8 cellular contexts compared by ENCODE assay signal in the genomic region with DNA sequence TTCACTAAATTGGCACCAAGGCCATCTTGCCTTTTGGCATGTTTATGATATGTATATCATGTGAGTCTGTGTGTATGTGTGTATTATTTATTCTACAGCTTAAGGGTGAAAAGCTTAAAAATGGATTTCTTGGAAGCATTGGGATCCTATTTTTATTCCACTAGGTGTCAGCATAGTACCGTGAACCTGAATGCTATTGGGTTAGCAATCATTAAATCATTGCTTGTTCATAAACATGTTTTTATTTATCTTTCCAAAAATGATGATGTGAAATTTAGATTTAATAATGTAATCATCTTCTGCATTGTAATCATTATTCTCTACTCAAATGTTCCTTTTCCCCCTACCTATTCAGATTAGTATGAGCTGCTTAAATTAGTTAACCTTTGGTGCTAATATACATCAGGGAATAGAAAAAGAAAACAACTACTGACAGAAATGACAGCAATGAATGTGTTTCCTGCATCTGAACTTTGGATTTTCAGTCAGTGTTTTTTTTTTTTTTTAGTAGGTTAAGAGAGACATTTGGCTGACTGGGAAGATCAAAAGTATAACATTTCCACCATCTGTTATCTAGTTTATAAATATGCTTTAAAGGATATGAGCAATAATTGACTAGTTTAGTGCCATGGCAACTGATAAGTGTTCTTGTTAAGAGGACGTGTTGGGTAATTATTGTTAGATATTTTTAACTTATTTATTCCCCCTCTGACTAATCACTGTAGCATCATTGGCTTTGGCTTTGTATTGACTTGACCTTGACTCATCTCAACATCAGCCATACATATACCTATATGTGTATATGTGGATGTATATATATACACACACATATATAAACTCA. TPM values are rescaled to one million over a fixed set of nuclear protein-coding genes. Genes with fewer than 3 reads are reported as not detected.
DNase-seq lines count a peak whose midpoint lies in the region; ATAC-seq and TF ChIP-seq lines count a peak whose summit lies in the region.

No MANE protein-coding gene starts in this region.

- H3K27ac ChIP-seq in A673 (ENCODE audit: low read depth, low read length, poor library complexity, severe bottlenecking) = no peak overlapping the region
- no peak overlapping the region for H3K27ac ChIP-seq in Peyer's patch

- TF ChIP-seq CTCF in A673 (conservative IDR thresholded peaks at IDR 0.05; ENCODE audit: low read depth, low read length) (peak; percentile 79), Peyer's patch (IDR thresholded peaks at IDR 0.05) (peak in 4 of 6 experiments; percentile 42 to 66 (median 60)), progenitor cell of endocrine pancreas (IDR thresholded peaks at IDR 0.05; ENCODE audit: unreplicated experiment) (peak; percentile 86)

- H3K27ac Mint-ChIP-seq in progenitor cell of endocrine pancreas = no peak overlapping the region

- ATAC-seq in GM18499 (IDR thresholded peaks at IDR 0.05; ENCODE audit: insufficient read depth, unreplicated experiment) (peak; percentile 63), HG03342 (IDR thresholded peaks at IDR 0.05; ENCODE audit: unreplicated experiment) (peak; percentile 63), HG02571 (IDR thresholded peaks at IDR 0.05; ENCODE audit: unreplicated experiment) (no peak)

- no peak overlapping the region for H3K4me3 Mint-ChIP-seq in progenitor cell of endocrine pancreas (ENCODE audit: low read depth)

- H3K36me3 ChIP-seq in A673 (ENCODE audit: insufficient read depth, low read length, poor library complexity, severe bottlenecking) (no peaks in the 10 kb centered on the region), Peyer's patch (no peaks in the 10 kb centered on the region)

- no peaks in the 10 kb centered on the region for H3K4me1 ChIP-seq in A673 (ENCODE audit: insufficient read depth, low read length, poor library complexity, severe bottlenecking)
- H3K4me1 ChIP-seq in Peyer's patch = no peaks in the 10 kb centered on the region

- no peaks in the 10 kb centered on the region for H3K36me3 Mint-ChIP-seq in progenitor cell of endocrine pancreas (ENCODE audit: insufficient read depth)

- H3K9me3 Mint-ChIP-seq in progenitor cell of endocrine pancreas (ENCODE audit: low read depth) = no peaks in the 10 kb centered on the region

- H3K27me3 ChIP-seq in A673 (replicated peaks; ENCODE audit: insufficient read depth, low read depth, low read length, poor library complexity) (no peaks in the 10 kb centered on the region), Peyer's patch (no peaks in the 10 kb centered on the region)

- H3K9me3 ChIP-seq in A673 (ENCODE audit: low read depth, low read length, poor library complexity, severe bottlenecking) = no peaks in the 10 kb centered on the region
- no peaks in the 10 kb centered on the region for H3K9me3 ChIP-seq in Peyer's patch

- BruUV-seq in A673 (replicated peaks; lab: Mats Ljungman, UMichigan) = no TSS peak

- CTCF ChIA-PET in A673 (lab: Charles Lee) = interaction anchor here (0.6 to 1.7 kb wide), 5 partner anchors 24 to 637 kb away, joined by 3 to 14 read pairs (median 4); a partner anchor contains a TSS

- peaks cover 1% of the 10 kb centered on the region for H3K4me1 Mint-ChIP-seq in progenitor cell of endocrine pancreas (ENCODE audit: low read depth)

- peak; percentile 62 for DNase-seq in A673 (ENCODE audit: low spot score)
- no peak for DNase-seq in Peyer's patch
- DNase-seq in fibroblast of gingiva (ENCODE audit: low read depth) = peak; percentile 31
- DNase-seq in progenitor cell of endocrine pancreas (ENCODE audit: low spot score, unreplicated experiment) = no peak
- no peak for DNase-seq in activated CD4-positive, alpha-beta T cell treated with anti-CD3 and anti-CD28 coated beads for 48 hours

- H3K4me3 ChIP-seq in A673 (ENCODE audit: low read depth, low read length, poor library complexity, severe bottlenecking) (no peak overlapping the region), Peyer's patch (no peak overlapping the region)

- H3K27me3 Mint-ChIP-seq in progenitor cell of endocrine pancreas = no peaks in the 10 kb centered on the region

- no peak for TF ChIP-seq POLR2A in Peyer's patch (IDR thresholded peaks at IDR 0.05)

- POLR2A ChIA-PET in A673 (lab: Charles Lee; ENCODE audit: low non-redundant PET) = interaction anchor here (0.6 kb wide), 2 partner anchors 145 to 585 kb away, joined by 3 to 7 read pairs; a partner anchor contains a TSS

- intact Hi-C loops in A673 (cut with micrococcal nuclease; ENCODE audit: unreplicated experiment) = loop anchor here (5.0 to 10.0 kb wide), 3 partner anchors 272 to 982 kb away; no protein-coding TSS in a partner anchor

RNA-seq across cellular contexts. Expression of a gene that starts 14.1 kb away (rescaled TPM):
- total RNA-seq in A673 (2021) (not detected in 2 replicates), Peyer's patch (not detected), progenitor cell of endocrine pancreas (not detected in 2 replicates)

Comparison
In these comparisons a context has a peak if more than half of its experiments do, and no peak if none do; other contexts are left out.
1. DNase-seq: peak in A673 (single experiment) and fibroblast of gingiva (single experiment); none in Peyer's patch (0 of 3), progenitor cell of endocrine pancreas (single experiment) and activated CD4-positive, alpha-beta T cell treated with anti-CD3 and anti-CD28 coated beads for 48 hours (single experiment).
2. Peak in every context shown above with its lines, with median percentiles within 50 percentile points of each other: CTCF ChIP-seq.